1 cellular context compared by ENCODE assay signal in the genomic region with DNA sequence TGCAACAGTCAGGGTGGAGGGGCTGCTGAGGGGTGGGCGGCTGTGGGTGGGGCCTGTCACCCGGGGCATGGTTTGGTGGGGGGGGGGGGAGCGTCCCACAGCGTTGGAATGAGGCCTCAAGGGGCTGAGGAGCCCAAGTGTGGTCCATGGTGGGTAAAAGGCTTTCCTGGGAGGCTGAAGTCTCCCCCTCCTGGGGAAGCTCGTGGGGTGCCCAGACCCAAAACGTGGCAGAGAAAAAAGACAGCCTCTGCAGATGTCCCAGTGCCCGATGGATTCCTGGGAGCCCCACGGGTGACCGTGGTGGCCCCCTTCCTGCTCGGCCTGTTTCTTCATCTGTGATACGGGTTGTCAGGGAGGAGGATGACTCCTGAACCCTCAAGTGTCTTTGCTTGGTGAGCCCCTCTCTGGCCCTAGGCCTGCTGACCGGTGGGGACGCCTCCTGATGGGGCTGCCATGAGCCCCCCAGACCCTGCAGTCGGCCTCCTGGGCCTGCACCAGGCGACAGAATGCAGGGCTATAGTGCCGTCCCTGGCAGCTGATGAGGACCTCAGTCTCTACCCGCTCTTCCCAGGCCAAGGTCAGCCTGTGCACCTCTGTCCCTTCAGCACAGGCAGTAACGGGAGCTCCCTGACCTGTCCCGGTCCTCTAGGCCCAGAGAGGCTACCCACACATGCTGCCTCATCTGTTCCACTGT.
TF ChIP-seq lines count a peak whose summit lies in the region.

No MANE protein-coding gene starts in this region.

TF ChIP-seq in A549, 52 proteins besides CTCF, POLR2A, EP300 and RAD21 (continued from another document):
- no peak for TF ChIP-seq RNF2 (IDR thresholded peaks at IDR 0.05; ENCODE audit: borderline replicate concordance, low read depth)
- TF ChIP-seq, protein P1, sequence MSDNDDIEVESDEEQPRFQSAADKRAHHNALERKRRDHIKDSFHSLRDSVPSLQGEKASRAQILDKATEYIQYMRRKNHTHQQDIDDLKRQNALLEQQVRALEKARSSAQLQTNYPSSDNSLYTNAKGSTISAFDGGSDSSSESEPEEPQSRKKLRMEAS (IDR thresholded peaks at IDR 0.05) = no peak
- TF ChIP-seq, protein P2, sequence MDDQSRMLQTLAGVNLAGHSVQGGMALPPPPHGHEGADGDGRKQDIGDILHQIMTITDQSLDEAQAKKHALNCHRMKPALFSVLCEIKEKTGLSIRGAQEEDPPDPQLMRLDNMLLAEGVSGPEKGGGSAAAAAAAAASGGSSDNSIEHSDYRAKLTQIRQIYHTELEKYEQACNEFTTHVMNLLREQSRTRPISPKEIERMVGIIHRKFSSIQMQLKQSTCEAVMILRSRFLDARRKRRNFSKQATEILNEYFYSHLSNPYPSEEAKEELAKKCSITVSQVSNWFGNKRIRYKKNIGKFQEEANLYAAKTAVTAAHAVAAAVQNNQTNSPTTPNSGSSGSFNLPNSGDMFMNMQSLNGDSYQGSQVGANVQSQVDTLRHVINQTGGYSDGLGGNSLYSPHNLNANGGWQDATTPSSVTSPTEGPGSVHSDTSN (IDR thresholded peaks at IDR 0.05) = no peak
- TF ChIP-seq JUNB (IDR thresholded peaks at IDR 0.05) = no peak
- no peak for TF ChIP-seq HOXA7 (CRISPR knock-in tag; IDR thresholded peaks at IDR 0.05)
- TF ChIP-seq CHD4 (IDR thresholded peaks at IDR 0.05; ENCODE audit: borderline replicate concordance) = no peak
